22 cellular contexts compared by ENCODE assay signal in genomic region chr15:71409541-71409940, GRCh38.
DNase-seq lines count a peak whose midpoint lies in the region; ATAC-seq and TF ChIP-seq lines count a peak whose summit lies in the region.
"Had no signal": no experiment of that assay in that cellular context is flagged by ENCODE, and none has a peak within 500 bp of the region (broad histone marks: within the 10 kb centered on the region; RNA-seq: fewer than 3 reads in every experiment).

No MANE protein-coding gene starts in this region.

- no peaks in the 10 kb centered on the region for H3K27me3 ChIP-seq in thoracic aorta (replicated peaks; ENCODE audit: insufficient read depth)
- H3K27me3 ChIP-seq: MG63, stomach had no signal

- H3K4me3 ChIP-seq in fibroblast of villous mesenchyme (ENCODE audit: low read depth, low read length) (no peak overlapping the region), thoracic aorta (no peak overlapping the region)
- H3K4me3 ChIP-seq: MG63, smooth muscle cell, stomach had no signal

- H3K36me3 ChIP-seq in thoracic aorta: no peaks in the 10 kb centered on the region
- H3K36me3 ChIP-seq: stomach had no signal

- ATAC-seq in thoracic aorta (ENCODE audit: insufficient number of reproducible peaks, low FRiP score, low read depth) (no peak), HG03039 (IDR thresholded peaks at IDR 0.05; ENCODE audit: unreplicated experiment) (no peak), GM21528 (IDR thresholded peaks at IDR 0.05; ENCODE audit: low FRiP score, unreplicated experiment) (no peak)

- peaks cover 22 to 66% of the 10 kb centered on the region in 2 donors for H3K4me1 ChIP-seq in thoracic aorta (ENCODE audit: control insufficient read depth in 1 of 2, low read depth in 2 of 2)

- TF ChIP-seq CTCF in fibroblast of villous mesenchyme (IDR thresholded peaks at IDR 0.05; ENCODE audit: insufficient read depth, low read depth, low read length) (no peak), thoracic aorta (IDR thresholded peaks at IDR 0.05) (no peak)

- peak overlapping the region; percentile 8 to 40 for H3K27ac ChIP-seq in thoracic aorta

- peak; percentile 7 for DNase-seq in Daoy (ENCODE audit: low read depth)
- peak; percentile 12 for DNase-seq in M059J (ENCODE audit: low read depth)
- DNase-seq in fibroblast of villous mesenchyme (ENCODE audit: low read depth): peak; percentile 21
- no peak for DNase-seq in thoracic aorta (ENCODE audit: low spot score)
- no peak for DNase-seq in NCI-H1436 (lab: John Stamatoyannopoulos, UW)
- DNase-seq: activated CD8-positive, alpha-beta memory T cell treated with anti-CD3 and anti-CD28 coated beads for 24 hours; activated effector memory CD4-positive, alpha-beta T cell treated with anti-CD3 and anti-CD28 coated beads, Interleukin-2, amount 50 U/mL, for 16 hours; activated naive CD8-positive, alpha-beta T cell treated with anti-CD3 and anti-CD28 coated beads, Interleukin-2, amount 10 ng/mL, durations not matched to agents 7 days and 5 days; activated T-cell treated with anti-CD3 and anti-CD28 coated beads, Interleukin-2, amount 50 U/mL, for 1 hour; CD4-positive, CD25-positive, alpha-beta regulatory T cell; DND-41; islet precursor cell; MG63; NCI-H1417 treated with DMSO at 0.1 percent for 48 hours; NCI-H2081 treated with DMSO at 0.1 percent for 48 hours; NCI-H774; stimulated activated CD4-positive, alpha-beta T cell treated with anti-CD3 and anti-CD28 coated beads, Interleukin-1b, Interleukin-23, amount 100 ng/mL, for 48 hours; stimulated activated CD8-positive, alpha-beta memory T cell treated with anti-CD3 and anti-CD28 coated beads, Interleukin-4, amount 100 ng/mL, for 48 hours; stomach had no signal

- H3K9me3 ChIP-seq in thoracic aorta: no peaks in the 10 kb centered on the region
- H3K9me3 ChIP-seq: stomach had no signal

Comparison
In these comparisons a context has a peak if more than half of its experiments do, and no peak if none do; other contexts are left out.
1. DNase-seq: peak in Daoy (single experiment), M059J (single experiment) and fibroblast of villous mesenchyme (single experiment); none in thoracic aorta (single experiment) and NCI-H1436 (single experiment).